In the genomic region with DNA sequence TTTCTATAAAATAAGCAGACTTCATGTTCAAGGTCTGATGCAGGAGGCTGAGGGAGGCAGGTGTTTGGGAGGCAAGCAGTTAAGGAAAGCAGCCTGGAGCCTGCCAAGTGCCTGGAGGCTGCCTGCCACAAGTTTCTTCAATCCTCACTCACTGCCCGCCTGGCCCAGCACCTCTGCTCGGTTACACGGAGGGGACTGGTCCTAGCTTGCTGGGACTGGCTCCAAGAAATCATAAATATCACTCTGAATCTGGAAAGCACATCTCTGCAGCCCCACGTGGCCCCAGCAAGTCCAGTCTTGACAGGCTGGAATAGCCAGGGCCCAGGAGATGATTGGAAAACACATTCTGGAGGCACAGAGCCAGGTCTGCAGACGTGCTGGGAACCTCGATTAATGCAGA, we compare ENCODE assay signal across 14 cellular contexts.
A peak's percentile ranks its signal among the peaks of the same experiment; 100 is the strongest.
DNase-seq lines count a peak whose midpoint lies in the region; ATAC-seq and TF ChIP-seq lines count a peak whose summit lies in the region.
"Had no signal": no experiment of that assay in that cellular context is flagged by ENCODE, and none has a peak within 500 bp of the region (broad histone marks: within the 10 kb centered on the region; RNA-seq: fewer than 3 reads in every experiment).

No MANE protein-coding gene starts in this region.

- peaks cover 10% of the 10 kb centered on the region for H3K36me3 Mint-ChIP-seq in glutamatergic neuron (ENCODE audit: unreplicated experiment)
- H3K36me3 Mint-ChIP-seq: activated naive CD8-positive, alpha-beta T cell treated with anti-CD3 and anti-CD28 coated beads, Interleukin-2, amount 10 ng/mL, durations not matched to agents 7 days and 5 days had no signal

- peak overlapping the region; percentile 30 for H3K4me3 Mint-ChIP-seq in glutamatergic neuron (ENCODE audit: unreplicated experiment)
- H3K4me3 Mint-ChIP-seq: activated naive CD8-positive, alpha-beta T cell treated with anti-CD3 and anti-CD28 coated beads, Interleukin-2, amount 10 ng/mL, durations not matched to agents 7 days and 5 days had no signal

- intact Hi-C loops in sciatic nerve (cut with DNase I): no loop called here

- TF ChIP-seq RAD21 in SK-N-SH (IDR thresholded peaks at IDR 0.05; ENCODE audit: low read length): no peak; the same call in none of the 2 replicates

- DNase-seq in GM23248 (no peak), SK-N-SH (peak; percentile 80), glutamatergic neuron (no peak), sciatic nerve (ENCODE audit: low spot score) (no peak), GM19238 (ENCODE audit: insufficient read length, low spot score) (no peak)
- no peak for DNase-seq in NK-92 treated with Interleukin-12 subunit alpha and Interleukin-12 subunit beta, amount 100 ng/mL, for 24 hours (lab: John Stamatoyannopoulos, UW)
- DNase-seq in activated CD4-positive, alpha-beta T cell treated with anti-CD3 and anti-CD28 coated beads for 1 hour: no peak
- DNase-seq: activated naive CD8-positive, alpha-beta T cell treated with anti-CD3 and anti-CD28 coated beads, Interleukin-2, amount 10 ng/mL, durations not matched to agents 7 days and 5 days; MG63; NCI-H345; PC-3 had no signal

- in situ Hi-C loops in GM23248 (cut with MboI): no loop called here

- H3K9me3 ChIP-seq in GM23248 (ENCODE audit: low read depth): no peaks in the 10 kb centered on the region
- H3K9me3 ChIP-seq in SK-N-SH: no peaks in the 10 kb centered on the region
- H3K9me3 ChIP-seq: BLaER1, MG63, thoracic aorta had no signal

- 35% methylated on average over 6 of the region's 6 CpGs for WGBS in GM23248 (ENCODE audit: low coverage in 1 of 2, low lambda C conversion rate in 2 of 2, missing lambda C conversion rate in 2 of 2), 2 experiments
- WGBS in SK-N-SH (ENCODE audit: low lambda C conversion rate): 33% methylated on average over 5 of the region's 6 CpGs

- no peak overlapping the region for H3K4me2 ChIP-seq in GM23248 (ENCODE audit: unreplicated experiment)
- H3K4me2 ChIP-seq in SK-N-SH: peak overlapping the region; percentile 30; the same call in 1 of the 2 replicates
- H3K4me2 ChIP-seq: BLaER1 had no signal

- H3F3A ChIP-seq in GM23248 (ENCODE audit: insufficient read depth) (peaks cover 48% of the 10 kb centered on the region), SK-N-SH (replicated peaks; ENCODE audit: insufficient read depth) (peaks cover 8% of the 10 kb centered on the region)

- H3K9me2 ChIP-seq in GM23248 (ENCODE audit: insufficient read depth) (no peaks in the 10 kb centered on the region), SK-N-SH (no peaks in the 10 kb centered on the region)

- peak overlapping the region; percentile 81 for H3K27ac Mint-ChIP-seq in glutamatergic neuron (ENCODE audit: unreplicated experiment)
- H3K27ac Mint-ChIP-seq: activated naive CD8-positive, alpha-beta T cell treated with anti-CD3 and anti-CD28 coated beads, Interleukin-2, amount 10 ng/mL, durations not matched to agents 7 days and 5 days had no signal

- peaks cover 5% of the 10 kb centered on the region for H3K27me3 Mint-ChIP-seq in glutamatergic neuron (ENCODE audit: unreplicated experiment)

- peak in 1 of 2 experiments; percentile 58; a peak in 1 of 4 replicates for TF ChIP-seq EP300 in SK-N-SH (IDR thresholded peaks at IDR 0.05; ENCODE audit: borderline replicate concordance in 1 of 2, low read depth in 1 of 2, low read length in 1 of 2)

- H3K4me1 Mint-ChIP-seq in glutamatergic neuron (ENCODE audit: low read depth, unreplicated experiment): peaks cover 53% of the 10 kb centered on the region
- H3K4me1 Mint-ChIP-seq: activated naive CD8-positive, alpha-beta T cell treated with anti-CD3 and anti-CD28 coated beads, Interleukin-2, amount 10 ng/mL, durations not matched to agents 7 days and 5 days had no signal

- H4K20me1 ChIP-seq in GM23248 (ENCODE audit: insufficient read depth): peaks cover 37% of the 10 kb centered on the region
- peaks cover 100% of the 10 kb centered on the region for H4K20me1 ChIP-seq in SK-N-SH (ENCODE audit: insufficient read depth)

- peaks cover 25% of the 10 kb centered on the region for H3K9me3 Mint-ChIP-seq in glutamatergic neuron (ENCODE audit: unreplicated experiment)
- H3K9me3 Mint-ChIP-seq: activated naive CD8-positive, alpha-beta T cell treated with anti-CD3 and anti-CD28 coated beads, Interleukin-2, amount 10 ng/mL, durations not matched to agents 7 days and 5 days had no signal

- H3K27me3 ChIP-seq in GM23248 (replicated peaks; ENCODE audit: insufficient read depth): no peaks in the 10 kb centered on the region
- no peaks in the 10 kb centered on the region for H3K27me3 ChIP-seq in SK-N-SH (ENCODE audit: insufficient read depth)
- H3K27me3 ChIP-seq: BLaER1, MG63 had no signal

- H3K27ac ChIP-seq in GM23248: 0 out of 2 replicates have a peak overlapping the region, but pooled peaks have one; percentile 12
- peak overlapping the region in 1 of 2 experiments; percentile 89; a peak in 2 of 4 replicates for H3K27ac ChIP-seq in SK-N-SH (ENCODE audit: low read depth in 2 of 2, low read length in 1 of 2)
- H3K27ac ChIP-seq: BLaER1, thoracic aorta had no signal

- ATAC-seq in sciatic nerve: peak; percentile 37
- ATAC-seq in HG03521 (IDR thresholded peaks at IDR 0.05; ENCODE audit: unreplicated experiment): no peak
- ATAC-seq: PC-3 had no signal

- POLR2A ChIA-PET in SK-N-SH (lab: Yijun Ruan, JAX): interaction anchor here (1.0 to 1.1 kb wide), 2 partner anchors 10 to 20 kb away, joined by 3 to 4 read pairs; no protein-coding TSS in a partner anchor

- H3K9ac ChIP-seq in GM23248 (no peak overlapping the region), SK-N-SH (no peak overlapping the region)
- H3K9ac ChIP-seq: BLaER1 had no signal

- CTCF ChIA-PET in SK-N-SH (lab: Yijun Ruan, JAX): interaction anchor here (1.1 to 1.7 kb wide), 2 partner anchors 31 to 247 kb away, joined by 4 to 5 read pairs; no protein-coding TSS in a partner anchor

- no peak for TF ChIP-seq CTCF in SK-N-SH (IDR thresholded peaks at IDR 0.05)
- TF ChIP-seq CTCF in glutamatergic neuron (IDR thresholded peaks at IDR 0.05; ENCODE audit: partially characterized antibody, unreplicated experiment): no peak

- H3K79me2 ChIP-seq in GM23248 (ENCODE audit: insufficient read depth): peaks cover 100% of the 10 kb centered on the region
- peaks cover 100% of the 10 kb centered on the region for H3K79me2 ChIP-seq in SK-N-SH (ENCODE audit: insufficient read depth)

- H2AFZ ChIP-seq in GM23248 (no peak overlapping the region), SK-N-SH (ENCODE audit: low read depth) (no peak overlapping the region)

- no peak overlapping the region for H3K4me3 ChIP-seq in GM23248
- no peak overlapping the region for H3K4me3 ChIP-seq in SK-N-SH (ENCODE audit: low read depth in 2 of 2, low read length in 1 of 2)
- H3K4me3 ChIP-seq: BLaER1, MG63, thoracic aorta had no signal

- H3K4me1 ChIP-seq in GM23248 (ENCODE audit: insufficient read depth) (peaks cover 41% of the 10 kb centered on the region), SK-N-SH (ENCODE audit: control insufficient read depth in 1 of 2, insufficient read depth in 2 of 2, low read depth in 1 of 2, low read length in 1 of 2) (peaks cover 25 to 74% of the 10 kb centered on the region in 2 experiments)

- no peaks in the 10 kb centered on the region; the same call in 1 of the 2 replicates for H3K36me3 ChIP-seq in GM23248 (ENCODE audit: low read depth)
- H3K36me3 ChIP-seq in SK-N-SH (replicated peaks in 1 of 2; ENCODE audit: control insufficient read depth in 1 of 2, insufficient read depth in 2 of 2, low read length in 1 of 2): peaks cover 0 to 10% of the 10 kb centered on the region in 2 experiments
- H3K36me3 ChIP-seq: MG63, thoracic aorta had no signal

TF ChIP-seq in SK-N-SH, 30 proteins besides CTCF, POLR2A, EP300 and RAD21 (continues in another document):
- TF ChIP-seq TCF12 (IDR thresholded peaks at IDR 0.05) (peak; percentile 37), RFX5 (IDR thresholded peaks at IDR 0.05; ENCODE audit: low read length) (0 out of 2 replicates have a peak, but pooled peaks have one; percentile 57), SIN3A (IDR thresholded peaks at IDR 0.05; ENCODE audit: borderline replicate concordance, low read depth, low read length) (no peak), NFIC (IDR thresholded peaks at IDR 0.05; ENCODE audit: borderline replicate concordance) (0 out of 2 replicates have a peak, but pooled peaks have one; percentile 40), RCOR1 (IDR thresholded peaks at IDR 0.05; ENCODE audit: low read length) (peak; percentile 55; the same call in 1 of the 2 replicates), TEAD4 (IDR thresholded peaks at IDR 0.05; ENCODE audit: borderline replicate concordance, insufficient read depth) (no peak), SMC3 (IDR thresholded peaks at IDR 0.05; ENCODE audit: low read depth, low read length) (no peak), NRF1 (IDR thresholded peaks at IDR 0.05; ENCODE audit: low read depth, low read length) (no peak), FOSL2 (IDR thresholded peaks at IDR 0.05; ENCODE audit: borderline replicate concordance, low read depth) (no peak)
- TF ChIP-seq, protein P1, sequence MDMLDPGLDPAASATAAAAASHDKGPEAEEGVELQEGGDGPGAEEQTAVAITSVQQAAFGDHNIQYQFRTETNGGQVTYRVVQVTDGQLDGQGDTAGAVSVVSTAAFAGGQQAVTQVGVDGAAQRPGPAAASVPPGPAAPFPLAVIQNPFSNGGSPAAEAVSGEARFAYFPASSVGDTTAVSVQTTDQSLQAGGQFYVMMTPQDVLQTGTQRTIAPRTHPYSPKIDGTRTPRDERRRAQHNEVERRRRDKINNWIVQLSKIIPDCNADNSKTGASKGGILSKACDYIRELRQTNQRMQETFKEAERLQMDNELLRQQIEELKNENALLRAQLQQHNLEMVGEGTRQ (IDR thresholded peaks at IDR 0.05; ENCODE audit: borderline replicate concordance, low read depth, low read length): peak; percentile 25; the same call in 1 of the 2 replicates
- TF ChIP-seq, protein P2, sequence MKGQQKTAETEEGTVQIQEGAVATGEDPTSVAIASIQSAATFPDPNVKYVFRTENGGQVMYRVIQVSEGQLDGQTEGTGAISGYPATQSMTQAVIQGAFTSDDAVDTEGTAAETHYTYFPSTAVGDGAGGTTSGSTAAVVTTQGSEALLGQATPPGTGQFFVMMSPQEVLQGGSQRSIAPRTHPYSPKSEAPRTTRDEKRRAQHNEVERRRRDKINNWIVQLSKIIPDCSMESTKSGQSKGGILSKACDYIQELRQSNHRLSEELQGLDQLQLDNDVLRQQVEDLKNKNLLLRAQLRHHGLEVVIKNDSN (IDR thresholded peaks at IDR 0.05; ENCODE audit: borderline replicate concordance, low read depth): peak; percentile 53; the same call in 1 of the 2 replicates
- TF ChIP-seq, protein P3, sequence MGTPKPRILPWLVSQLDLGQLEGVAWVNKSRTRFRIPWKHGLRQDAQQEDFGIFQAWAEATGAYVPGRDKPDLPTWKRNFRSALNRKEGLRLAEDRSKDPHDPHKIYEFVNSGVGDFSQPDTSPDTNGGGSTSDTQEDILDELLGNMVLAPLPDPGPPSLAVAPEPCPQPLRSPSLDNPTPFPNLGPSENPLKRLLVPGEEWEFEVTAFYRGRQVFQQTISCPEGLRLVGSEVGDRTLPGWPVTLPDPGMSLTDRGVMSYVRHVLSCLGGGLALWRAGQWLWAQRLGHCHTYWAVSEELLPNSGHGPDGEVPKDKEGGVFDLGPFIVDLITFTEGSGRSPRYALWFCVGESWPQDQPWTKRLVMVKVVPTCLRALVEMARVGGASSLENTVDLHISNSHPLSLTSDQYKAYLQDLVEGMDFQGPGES (IDR thresholded peaks at IDR 0.05; ENCODE audit: low read depth, low read length): no peak
